ENCODE assay signal across 37 cellular contexts in the genomic region with DNA sequence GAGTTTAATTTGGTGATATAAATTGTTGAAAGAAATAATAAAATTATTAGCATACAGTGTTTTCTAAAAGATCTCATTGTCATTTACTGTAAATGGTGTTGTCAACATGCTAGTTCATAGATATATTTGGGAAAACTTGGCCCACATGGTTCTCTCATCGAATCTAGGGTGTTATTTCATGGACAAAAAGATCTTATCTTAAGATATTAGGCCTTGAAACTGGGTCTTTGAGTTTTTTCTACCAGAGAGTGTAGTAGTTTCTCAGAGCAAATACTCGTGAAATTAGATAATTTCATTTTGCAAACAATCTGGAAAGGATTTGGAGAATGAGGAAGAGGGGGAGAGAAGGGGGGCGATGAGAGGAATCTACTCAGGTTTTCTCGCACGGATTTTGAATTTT.
"Had no signal": no experiment of that assay in that cellular context is flagged by ENCODE, and none has a peak within 500 bp of the region (broad histone marks: within the 10 kb centered on the region; RNA-seq: fewer than 3 reads in every experiment).

No MANE protein-coding gene starts in this region.

- H3K4me1 Mint-ChIP-seq: activated naive CD4-positive, alpha-beta T cell treated with anti-CD3 and anti-CD28 coated beads, Interleukin-2, amount 10 ng/mL, durations not matched to agents 7 days and 5 days; activated naive CD4-positive, alpha-beta T cell treated with anti-CD3 and anti-CD28 coated beads, Interleukin-2, amount 50 U/mL, for 24 hours; activated naive CD8-positive, alpha-beta T cell treated with anti-CD3 and anti-CD28 coated beads for 36 hours; activated naive CD8-positive, alpha-beta T cell treated with anti-CD3 and anti-CD28 coated beads, Interleukin-2, amount 10 ng/mL, durations not matched to agents 7 days and 5 days; activated naive CD8-positive, alpha-beta T cell treated with anti-CD3 and anti-CD28 coated beads, Interleukin-2, amount 50 U/mL, for 24 hours; activated T-helper 17 cell treated with anti-CD3 and anti-CD28 coated beads, Interleukin-2, amount 50 U/mL, for 72 hours; central memory CD8-positive, alpha-beta T cell had no signal

- H3K4me1 ChIP-seq: ascending aorta, breast epithelium had no signal

- H3K4me3 Mint-ChIP-seq: activated naive CD4-positive, alpha-beta T cell treated with anti-CD3 and anti-CD28 coated beads for 36 hours; activated naive CD4-positive, alpha-beta T cell treated with anti-CD3 and anti-CD28 coated beads, Interleukin-2, amount 10 ng/mL, durations not matched to agents 7 days and 5 days; activated naive CD4-positive, alpha-beta T cell treated with anti-CD3 and anti-CD28 coated beads, Interleukin-2, amount 50 U/mL, for 24 hours; activated naive CD8-positive, alpha-beta T cell; activated naive CD8-positive, alpha-beta T cell treated with anti-CD3 and anti-CD28 coated beads for 36 hours; activated naive CD8-positive, alpha-beta T cell treated with anti-CD3 and anti-CD28 coated beads, Interleukin-2, amount 10 ng/mL, durations not matched to agents 7 days and 5 days; activated naive CD8-positive, alpha-beta T cell treated with anti-CD3 and anti-CD28 coated beads, Interleukin-2, amount 50 U/mL, for 24 hours; activated T-cell treated with anti-CD3 and anti-CD28 coated beads, Interleukin-2, amount 50 U/mL, for 24 hours; activated T-cell treated with anti-CD3 and anti-CD28 coated beads, Interleukin-2, amount 50 U/mL, for 4 hours; activated T-cell treated with anti-CD3 and anti-CD28 coated beads, Interleukin-2, amount 50 U/mL, for 72 hours; activated T-helper 1 cell treated with anti-CD3 and anti-CD28 coated beads, Interleukin-12 subunit alpha, Interleukin-12 subunit beta, Interleukin-2, Interleukin-4 antibody, amounts not matched to agents 30 ng/mL and 10 ng/mL and 1 ng/mL, durations not matched to agents 14 hours and 24 hours and 36 hours; activated T-helper 17 cell treated with anti-CD3 and anti-CD28 coated beads, Interleukin-2, amount 50 U/mL, for 72 hours; brain; central memory CD8-positive, alpha-beta T cell had no signal

- H3K36me3 Mint-ChIP-seq: activated naive CD4-positive, alpha-beta T cell treated with anti-CD3 and anti-CD28 coated beads, Interleukin-2, amount 10 ng/mL, durations not matched to agents 7 days and 5 days; activated naive CD4-positive, alpha-beta T cell treated with anti-CD3 and anti-CD28 coated beads, Interleukin-2, amount 50 U/mL, for 24 hours; activated naive CD4-positive, alpha-beta T cell treated with anti-CD3 and anti-CD28 coated beads, Interleukin-2, amount 50 U/mL, for 72 hours; activated naive CD8-positive, alpha-beta T cell; activated naive CD8-positive, alpha-beta T cell treated with anti-CD3 and anti-CD28 coated beads for 36 hours; activated naive CD8-positive, alpha-beta T cell treated with anti-CD3 and anti-CD28 coated beads, Interleukin-2, amount 10 ng/mL, durations not matched to agents 7 days and 5 days had no signal

- H3K27ac Mint-ChIP-seq: activated naive CD4-positive, alpha-beta T cell treated with anti-CD3 and anti-CD28 coated beads for 36 hours; activated naive CD4-positive, alpha-beta T cell treated with anti-CD3 and anti-CD28 coated beads, Interleukin-2, amount 10 ng/mL, durations not matched to agents 7 days and 5 days; activated naive CD4-positive, alpha-beta T cell treated with anti-CD3 and anti-CD28 coated beads, Interleukin-2, amount 50 U/mL, for 24 hours; activated naive CD4-positive, alpha-beta T cell treated with anti-CD3 and anti-CD28 coated beads, Interleukin-2, amount 50 U/mL, for 72 hours; activated naive CD8-positive, alpha-beta T cell; activated naive CD8-positive, alpha-beta T cell treated with anti-CD3 and anti-CD28 coated beads for 36 hours; activated naive CD8-positive, alpha-beta T cell treated with anti-CD3 and anti-CD28 coated beads, Interleukin-2, amount 10 ng/mL, durations not matched to agents 7 days and 5 days; activated naive CD8-positive, alpha-beta T cell treated with anti-CD3 and anti-CD28 coated beads, Interleukin-2, amount 50 U/mL, for 24 hours; activated T-cell treated with anti-CD3 and anti-CD28 coated beads, Interleukin-2, amount 50 U/mL, for 24 hours; activated T-cell treated with anti-CD3 and anti-CD28 coated beads, Interleukin-2, amount 50 U/mL, for 72 hours; activated T-helper 1 cell treated with anti-CD3 and anti-CD28 coated beads, Interleukin-12 subunit alpha, Interleukin-12 subunit beta, Interleukin-2, Interleukin-4 antibody, amounts not matched to agents 30 ng/mL and 10 ng/mL and 1 ng/mL, durations not matched to agents 14 hours and 24 hours and 36 hours; activated T-helper 17 cell treated with anti-CD3 and anti-CD28 coated beads, Interleukin-2, amount 50 U/mL, for 72 hours; activated T-helper 2 cell treated with anti-CD3 and anti-CD28 coated beads, Interferon-gamma antibody, Interleukin-2, Interleukin-4, amounts not matched to agents 10 μg/mL and 5 μg/mL and 100 μg/mL, durations not matched to agents 14 hours and 24 hours and 36 hours; brain had no signal

- H3K4me3 ChIP-seq: adrenal gland, ascending aorta, body of pancreas, breast epithelium, cardiac muscle cell had no signal

- H3K27ac ChIP-seq: adrenal gland, ascending aorta, body of pancreas, brain microvascular endothelial cell, breast epithelium, cardiac muscle cell had no signal

- DNase-seq: activated effector memory CD4-positive, alpha-beta T cell treated with anti-CD3 and anti-CD28 coated beads, Interleukin-2, amount 50 U/mL, for 16 hours; activated effector memory CD4-positive, alpha-beta T cell treated with Interleukin-2 at 50 U/mL for 16 hours; activated gamma-delta T cell; activated gamma-delta T cell treated with Interleukin-2 at 50 U/mL for 16 hours; activated naive CD4-positive, alpha-beta T cell; activated naive CD4-positive, alpha-beta T cell treated with anti-CD3 and anti-CD28 coated beads for 36 hours; activated naive CD4-positive, alpha-beta T cell treated with anti-CD3 and anti-CD28 coated beads, Interleukin-2, amount 10 ng/mL, durations not matched to agents 7 days and 5 days; activated naive CD4-positive, alpha-beta T cell treated with anti-CD3 and anti-CD28 coated beads, Interleukin-2, amount 50 U/mL, for 16 hours; activated naive CD4-positive, alpha-beta T cell treated with Interleukin-2 at 50 U/mL for 16 hours; activated naive CD8-positive, alpha-beta T cell treated with anti-CD3 and anti-CD28 coated beads for 36 hours; activated naive CD8-positive, alpha-beta T cell treated with anti-CD3 and anti-CD28 coated beads, Interleukin-2, amount 10 ng/mL, durations not matched to agents 7 days and 5 days; activated naive CD8-positive, alpha-beta T cell treated with anti-CD3 and anti-CD28 coated beads, Interleukin-2, amount 50 U/mL, for 24 hours; activated T-cell treated with anti-CD3 and anti-CD28 coated beads, Interleukin-2, amount 50 U/mL, for 1 hour; activated T-cell treated with anti-CD3 and anti-CD28 coated beads, Interleukin-2, amount 50 U/mL, for 24 hours; activated T-cell treated with anti-CD3 and anti-CD28 coated beads, Interleukin-2, amount 50 U/mL, for 4 hours; activated T-cell treated with anti-CD3 and anti-CD28 coated beads, Interleukin-2, amount 50 U/mL, for 48 hours; activated T-cell treated with anti-CD3 and anti-CD28 coated beads, Interleukin-2, amount 50 U/mL, for 72 hours; adrenal gland; amniotic stem cell; amygdala; anterior cingulate cortex; aorta; body of pancreas; brain microvascular endothelial cell; caudate nucleus; cerebellar nuclear complex had no signal

- H3K36me3 ChIP-seq: adrenal gland, ascending aorta, brain microvascular endothelial cell, breast epithelium had no signal

- H3K27me3 Mint-ChIP-seq: activated naive CD4-positive, alpha-beta T cell treated with anti-CD3 and anti-CD28 coated beads, Interleukin-2, amount 10 ng/mL, durations not matched to agents 7 days and 5 days; activated naive CD4-positive, alpha-beta T cell treated with anti-CD3 and anti-CD28 coated beads, Interleukin-2, amount 50 U/mL, for 24 hours; activated naive CD8-positive, alpha-beta T cell treated with anti-CD3 and anti-CD28 coated beads, Interleukin-2, amount 10 ng/mL, durations not matched to agents 7 days and 5 days; activated naive CD8-positive, alpha-beta T cell treated with anti-CD3 and anti-CD28 coated beads, Interleukin-2, amount 50 U/mL, for 24 hours; brain; central memory CD8-positive, alpha-beta T cell had no signal

- ATAC-seq: activated naive CD4-positive, alpha-beta T cell treated with anti-CD3 and anti-CD28 coated beads, Interleukin-2, amount 50 U/mL, for 72 hours; activated naive CD8-positive, alpha-beta T cell treated with anti-CD3 and anti-CD28 coated beads, Interleukin-2, amount 50 U/mL, for 24 hours; activated T-cell treated with anti-CD3 and anti-CD28 coated beads, Interleukin-2, amount 50 U/mL, for 4 hours; activated T-cell treated with anti-CD3 and anti-CD28 coated beads, Interleukin-2, amount 50 U/mL, for 72 hours; activated T-helper 17 cell treated with anti-CD3 and anti-CD28 coated beads, Interleukin-2, amount 50 U/mL, for 72 hours; body of pancreas had no signal

- H3K9me3 ChIP-seq: ascending aorta, body of pancreas, breast epithelium had no signal

- H3K27me3 ChIP-seq: adrenal gland, ascending aorta, body of pancreas, brain microvascular endothelial cell, breast epithelium, cardiac muscle cell had no signal

- H3K9me3 Mint-ChIP-seq: activated naive CD4-positive, alpha-beta T cell treated with anti-CD3 and anti-CD28 coated beads for 36 hours; activated naive CD4-positive, alpha-beta T cell treated with anti-CD3 and anti-CD28 coated beads, Interleukin-2, amount 10 ng/mL, durations not matched to agents 7 days and 5 days; activated naive CD4-positive, alpha-beta T cell treated with anti-CD3 and anti-CD28 coated beads, Interleukin-2, amount 50 U/mL, for 24 hours; activated naive CD4-positive, alpha-beta T cell treated with anti-CD3 and anti-CD28 coated beads, Interleukin-2, amount 50 U/mL, for 72 hours; activated naive CD8-positive, alpha-beta T cell treated with anti-CD3 and anti-CD28 coated beads for 36 hours; activated naive CD8-positive, alpha-beta T cell treated with anti-CD3 and anti-CD28 coated beads, Interleukin-2, amount 10 ng/mL, durations not matched to agents 7 days and 5 days; activated naive CD8-positive, alpha-beta T cell treated with anti-CD3 and anti-CD28 coated beads, Interleukin-2, amount 50 U/mL, for 24 hours; activated T-cell treated with anti-CD3 and anti-CD28 coated beads, Interleukin-2, amount 50 U/mL, for 24 hours; activated T-cell treated with anti-CD3 and anti-CD28 coated beads, Interleukin-2, amount 50 U/mL, for 4 hours; activated T-cell treated with anti-CD3 and anti-CD28 coated beads, Interleukin-2, amount 50 U/mL, for 72 hours; activated T-helper 1 cell treated with anti-CD3 and anti-CD28 coated beads, Interleukin-12 subunit alpha, Interleukin-12 subunit beta, Interleukin-2, Interleukin-4 antibody, amounts not matched to agents 30 ng/mL and 10 ng/mL and 1 ng/mL, durations not matched to agents 14 hours and 24 hours and 36 hours; activated T-helper 17 cell treated with anti-CD3 and anti-CD28 coated beads, Interleukin-2, amount 50 U/mL, for 72 hours; activated T-helper 2 cell treated with anti-CD3 and anti-CD28 coated beads, Interferon-gamma antibody, Interleukin-2, Interleukin-4, amounts not matched to agents 10 μg/mL and 5 μg/mL and 100 μg/mL, durations not matched to agents 14 hours and 24 hours and 36 hours had no signal
